In the genomic region with DNA sequence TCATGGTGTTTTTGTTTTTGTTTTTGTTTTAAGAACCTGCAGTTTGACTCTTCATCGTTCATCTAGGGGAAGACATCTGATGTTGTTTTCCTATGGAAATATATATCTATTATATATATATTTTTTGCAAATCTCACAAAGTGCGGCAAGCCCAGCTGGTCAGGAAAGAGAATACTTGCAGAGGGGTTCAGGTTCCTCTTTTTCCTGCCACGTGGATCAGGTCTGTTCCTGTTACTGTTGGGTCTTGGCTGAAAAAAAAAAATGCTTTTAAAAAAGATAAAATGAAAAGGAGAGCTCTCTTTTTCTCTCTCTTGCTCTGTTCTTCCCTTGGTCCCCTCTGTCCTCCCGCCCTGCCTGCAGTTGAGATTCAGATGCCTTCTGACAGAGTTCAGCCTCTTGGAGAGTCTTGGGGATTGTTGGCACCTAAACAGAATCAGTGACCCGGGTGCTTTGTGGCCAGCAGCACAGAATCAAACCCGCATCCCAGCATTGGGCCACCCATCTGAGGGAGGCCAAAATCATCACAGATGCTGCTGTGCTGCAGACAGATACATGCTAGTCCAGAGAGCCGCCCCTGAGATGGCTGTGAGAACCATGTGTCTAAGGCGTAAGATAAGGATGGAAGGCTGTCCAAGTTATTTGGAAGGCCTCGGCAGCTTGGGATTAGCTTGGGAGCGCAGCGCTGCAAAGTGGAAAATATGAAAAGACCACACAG, we compare ENCODE assay signal across 2 cellular contexts.
TF ChIP-seq lines count a peak whose summit lies in the region.

No MANE protein-coding gene starts in this region.

TF ChIP-seq in A549, 52 proteins besides CTCF, POLR2A, EP300 and RAD21 (continued from another document):
- TF ChIP-seq ZSCAN20 (CRISPR knock-in tag; IDR thresholded peaks at IDR 0.05) (no peak), JUNB (IDR thresholded peaks at IDR 0.05) (no peak), RNF2 (IDR thresholded peaks at IDR 0.05; ENCODE audit: borderline replicate concordance, low read depth) (no peak), RFX5 (IDR thresholded peaks at IDR 0.05) (no peak), HOXB5 (CRISPR knock-in tag; IDR thresholded peaks at IDR 0.05) (no peak)
- TF ChIP-seq, protein P1, sequence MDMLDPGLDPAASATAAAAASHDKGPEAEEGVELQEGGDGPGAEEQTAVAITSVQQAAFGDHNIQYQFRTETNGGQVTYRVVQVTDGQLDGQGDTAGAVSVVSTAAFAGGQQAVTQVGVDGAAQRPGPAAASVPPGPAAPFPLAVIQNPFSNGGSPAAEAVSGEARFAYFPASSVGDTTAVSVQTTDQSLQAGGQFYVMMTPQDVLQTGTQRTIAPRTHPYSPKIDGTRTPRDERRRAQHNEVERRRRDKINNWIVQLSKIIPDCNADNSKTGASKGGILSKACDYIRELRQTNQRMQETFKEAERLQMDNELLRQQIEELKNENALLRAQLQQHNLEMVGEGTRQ (IDR thresholded peaks at IDR 0.05): no peak
- TF ChIP-seq, protein P2, sequence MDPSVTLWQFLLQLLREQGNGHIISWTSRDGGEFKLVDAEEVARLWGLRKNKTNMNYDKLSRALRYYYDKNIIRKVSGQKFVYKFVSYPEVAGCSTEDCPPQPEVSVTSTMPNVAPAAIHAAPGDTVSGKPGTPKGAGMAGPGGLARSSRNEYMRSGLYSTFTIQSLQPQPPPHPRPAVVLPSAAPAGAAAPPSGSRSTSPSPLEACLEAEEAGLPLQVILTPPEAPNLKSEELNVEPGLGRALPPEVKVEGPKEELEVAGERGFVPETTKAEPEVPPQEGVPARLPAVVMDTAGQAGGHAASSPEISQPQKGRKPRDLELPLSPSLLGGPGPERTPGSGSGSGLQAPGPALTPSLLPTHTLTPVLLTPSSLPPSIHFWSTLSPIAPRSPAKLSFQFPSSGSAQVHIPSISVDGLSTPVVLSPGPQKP (IDR thresholded peaks at IDR 0.05; ENCODE audit: low read depth, low read length): no peak

TF ChIP-seq in K562, 482 proteins besides CTCF, POLR2A, EP300 and RAD21 (continued from another document):
- TF ChIP-seq, protein P3, sequence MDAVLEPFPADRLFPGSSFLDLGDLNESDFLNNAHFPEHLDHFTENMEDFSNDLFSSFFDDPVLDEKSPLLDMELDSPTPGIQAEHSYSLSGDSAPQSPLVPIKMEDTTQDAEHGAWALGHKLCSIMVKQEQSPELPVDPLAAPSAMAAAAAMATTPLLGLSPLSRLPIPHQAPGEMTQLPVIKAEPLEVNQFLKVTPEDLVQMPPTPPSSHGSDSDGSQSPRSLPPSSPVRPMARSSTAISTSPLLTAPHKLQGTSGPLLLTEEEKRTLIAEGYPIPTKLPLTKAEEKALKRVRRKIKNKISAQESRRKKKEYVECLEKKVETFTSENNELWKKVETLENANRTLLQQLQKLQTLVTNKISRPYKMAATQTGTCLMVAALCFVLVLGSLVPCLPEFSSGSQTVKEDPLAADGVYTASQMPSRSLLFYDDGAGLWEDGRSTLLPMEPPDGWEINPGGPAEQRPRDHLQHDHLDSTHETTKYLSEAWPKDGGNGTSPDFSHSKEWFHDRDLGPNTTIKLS (IDR thresholded peaks at IDR 0.05; ENCODE audit: borderline replicate concordance, low read depth): no peak
- TF ChIP-seq, protein P4, sequence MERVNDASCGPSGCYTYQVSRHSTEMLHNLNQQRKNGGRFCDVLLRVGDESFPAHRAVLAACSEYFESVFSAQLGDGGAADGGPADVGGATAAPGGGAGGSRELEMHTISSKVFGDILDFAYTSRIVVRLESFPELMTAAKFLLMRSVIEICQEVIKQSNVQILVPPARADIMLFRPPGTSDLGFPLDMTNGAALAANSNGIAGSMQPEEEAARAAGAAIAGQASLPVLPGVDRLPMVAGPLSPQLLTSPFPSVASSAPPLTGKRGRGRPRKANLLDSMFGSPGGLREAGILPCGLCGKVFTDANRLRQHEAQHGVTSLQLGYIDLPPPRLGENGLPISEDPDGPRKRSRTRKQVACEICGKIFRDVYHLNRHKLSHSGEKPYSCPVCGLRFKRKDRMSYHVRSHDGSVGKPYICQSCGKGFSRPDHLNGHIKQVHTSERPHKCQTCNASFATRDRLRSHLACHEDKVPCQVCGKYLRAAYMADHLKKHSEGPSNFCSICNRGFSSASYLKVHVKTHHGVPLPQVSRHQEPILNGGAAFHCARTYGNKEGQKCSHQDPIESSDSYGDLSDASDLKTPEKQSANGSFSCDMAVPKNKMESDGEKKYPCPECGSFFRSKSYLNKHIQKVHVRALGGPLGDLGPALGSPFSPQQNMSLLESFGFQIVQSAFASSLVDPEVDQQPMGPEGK (CRISPR knock-in tag; IDR thresholded peaks at IDR 0.05; ENCODE audit: borderline replicate concordance): no peak
- TF ChIP-seq, protein P5, sequence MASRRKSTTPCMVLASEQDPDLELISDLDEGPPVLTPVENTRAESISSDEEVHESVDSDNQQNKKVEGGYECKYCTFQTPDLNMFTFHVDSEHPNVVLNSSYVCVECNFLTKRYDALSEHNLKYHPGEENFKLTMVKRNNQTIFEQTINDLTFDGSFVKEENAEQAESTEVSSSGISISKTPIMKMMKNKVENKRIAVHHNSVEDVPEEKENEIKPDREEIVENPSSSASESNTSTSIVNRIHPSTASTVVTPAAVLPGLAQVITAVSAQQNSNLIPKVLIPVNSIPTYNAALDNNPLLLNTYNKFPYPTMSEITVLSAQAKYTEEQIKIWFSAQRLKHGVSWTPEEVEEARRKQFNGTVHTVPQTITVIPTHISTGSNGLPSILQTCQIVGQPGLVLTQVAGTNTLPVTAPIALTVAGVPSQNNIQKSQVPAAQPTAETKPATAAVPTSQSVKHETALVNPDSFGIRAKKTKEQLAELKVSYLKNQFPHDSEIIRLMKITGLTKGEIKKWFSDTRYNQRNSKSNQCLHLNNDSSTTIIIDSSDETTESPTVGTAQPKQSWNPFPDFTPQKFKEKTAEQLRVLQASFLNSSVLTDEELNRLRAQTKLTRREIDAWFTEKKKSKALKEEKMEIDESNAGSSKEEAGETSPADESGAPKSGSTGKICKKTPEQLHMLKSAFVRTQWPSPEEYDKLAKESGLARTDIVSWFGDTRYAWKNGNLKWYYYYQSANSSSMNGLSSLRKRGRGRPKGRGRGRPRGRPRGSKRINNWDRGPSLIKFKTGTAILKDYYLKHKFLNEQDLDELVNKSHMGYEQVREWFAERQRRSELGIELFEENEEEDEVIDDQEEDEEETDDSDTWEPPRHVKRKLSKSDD (conservative IDR thresholded peaks at IDR 0.05; ENCODE audit: low read length): no peak
- TF ChIP-seq ILK (tag; IDR thresholded peaks at IDR 0.05; ENCODE audit: borderline replicate concordance, low read depth): no peak
- no peak for TF ChIP-seq SRSF1 (IDR thresholded peaks at IDR 0.05; ENCODE audit: low read depth, low read length)
- TF ChIP-seq HDAC2 (IDR thresholded peaks at IDR 0.05): no peak
- TF ChIP-seq HDAC8 (tag; IDR thresholded peaks at IDR 0.05): no peak
- TF ChIP-seq DACH1 (IDR thresholded peaks at IDR 0.05; ENCODE audit: partially characterized antibody): no peak
- TF ChIP-seq HNRNPUL1 (IDR thresholded peaks at IDR 0.05; ENCODE audit: low read length): no peak
- TF ChIP-seq, protein P6, sequence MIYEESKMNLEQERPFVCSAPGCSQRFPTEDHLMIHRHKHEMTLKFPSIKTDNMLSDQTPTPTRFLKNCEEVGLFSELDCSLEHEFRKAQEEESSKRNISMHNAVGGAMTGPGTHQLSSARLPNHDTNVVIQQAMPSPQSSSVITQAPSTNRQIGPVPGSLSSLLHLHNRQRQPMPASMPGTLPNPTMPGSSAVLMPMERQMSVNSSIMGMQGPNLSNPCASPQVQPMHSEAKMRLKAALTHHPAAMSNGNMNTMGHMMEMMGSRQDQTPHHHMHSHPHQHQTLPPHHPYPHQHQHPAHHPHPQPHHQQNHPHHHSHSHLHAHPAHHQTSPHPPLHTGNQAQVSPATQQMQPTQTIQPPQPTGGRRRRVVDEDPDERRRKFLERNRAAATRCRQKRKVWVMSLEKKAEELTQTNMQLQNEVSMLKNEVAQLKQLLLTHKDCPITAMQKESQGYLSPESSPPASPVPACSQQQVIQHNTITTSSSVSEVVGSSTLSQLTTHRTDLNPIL (CRISPR knock-in tag; IDR thresholded peaks at IDR 0.05): no peak
- no peak for TF ChIP-seq SMAD2 (IDR thresholded peaks at IDR 0.05; ENCODE audit: low read depth, low read length)
- TF ChIP-seq TAF15 (IDR thresholded peaks at IDR 0.05; ENCODE audit: low read depth, low read length): no peak
- TF ChIP-seq ZNF146 (CRISPR knock-in tag; IDR thresholded peaks at IDR 0.05; ENCODE audit: unreplicated experiment): no peak
- no peak for TF ChIP-seq SP2 (IDR thresholded peaks at IDR 0.05; ENCODE audit: extremely low read depth, low read depth, low read length, poor library complexity, severe bottlenecking)
